In the genomic region with DNA sequence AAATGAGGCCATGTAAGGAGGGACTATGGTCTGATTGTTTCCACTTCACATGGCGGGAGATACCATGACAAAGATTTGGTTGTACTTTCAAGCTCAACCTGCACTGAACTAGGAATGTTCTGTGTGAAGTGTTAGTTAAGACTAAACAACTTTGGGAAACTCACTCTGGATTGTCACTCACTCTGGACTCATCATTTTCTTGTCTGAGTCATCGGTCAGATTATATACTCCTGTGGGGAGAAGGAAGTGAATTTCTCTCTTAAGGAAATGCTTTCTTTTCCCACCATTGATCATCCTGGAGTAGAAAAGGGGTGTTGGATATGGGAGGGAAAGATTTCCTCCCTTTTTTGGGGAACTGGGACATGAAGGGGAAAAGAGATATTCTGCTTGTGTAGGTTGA, we compare ENCODE assay signal across 22 cellular contexts. TPM values are rescaled to one million over a fixed set of nuclear protein-coding genes. Genes with fewer than 3 reads are reported as not detected.
A peak's percentile ranks its signal among the peaks of the same experiment; 100 is the strongest.
DNase-seq lines count a peak whose midpoint lies in the region; ATAC-seq and TF ChIP-seq lines count a peak whose summit lies in the region.
"Had no signal": no experiment of that assay in that cellular context is flagged by ENCODE, and none has a peak within 500 bp of the region (broad histone marks: within the 10 kb centered on the region; RNA-seq: fewer than 3 reads in every experiment).

No MANE protein-coding gene starts in this region.

- H3K4me1 ChIP-seq in foreskin keratinocyte, result peaks cover 4% of the 10 kb centered on the region

- no peaks in the 10 kb centered on the region for H3K27me3 ChIP-seq in foreskin keratinocyte

- TF ChIP-seq CTCF in foreskin keratinocyte (conservative IDR thresholded peaks at IDR 0.05), result no peak

- H3K27ac ChIP-seq in foreskin keratinocyte, result no peak overlapping the region
- H3K27ac ChIP-seq: A549, SK-N-MC had no signal

- peak; percentile 19 for DNase-seq in EH (ENCODE audit: low read depth)
- peak; percentile 50 for DNase-seq in HT1080 (ENCODE audit: low read depth)
- peak; percentile 24 for DNase-seq in RPMI7951 (ENCODE audit: low read depth)
- DNase-seq in foreskin keratinocyte, result no peak
- no peak for DNase-seq in SK-N-DZ (ENCODE audit: low spot score)
- no peak for DNase-seq in stimulated activated CD4-positive, alpha-beta T cell treated with anti-CD3 and anti-CD28 coated beads, Interleukin-4, amount 100 ng/mL, for 24 hours
- DNase-seq: DMS79, Kasumi-1, MM.1S, NCI-H1105 treated with DMSO at 0.1 percent for 48 hours, NCI-H2081 treated with DMSO at 0.1 percent for 48 hours, NCI-H2171 treated with DMSO at 0.1 percent for 48 hours, NCI-H524 treated with DMSO at 0.1 percent for 48 hours, NCI-H82, OCI-M1, RPMI8226, SHP77 had no signal

- peak; percentile 57 for ATAC-seq in foreskin keratinocyte
- no peak for ATAC-seq in HG02642 (IDR thresholded peaks at IDR 0.05; ENCODE audit: poor library complexity, unreplicated experiment)
- ATAC-seq in GM19023 (IDR thresholded peaks at IDR 0.05; ENCODE audit: unreplicated experiment), result no peak
- ATAC-seq: A549, GM23338 had no signal

RNA-seq across cellular contexts. Expression of a gene that starts 26.9 kb away (rescaled TPM):
- total RNA-seq in HT1080 (2014; rRNA removed; shearing (Covaris generic)), result 29.8 and 34.1 TPM in 2 replicates
- polyA plus RNA-seq in HT1080 (2015; cell fraction: cytosol; rRNA removed), result 31.9 and 33.4 TPM in 2 replicates
- 57.0 and 59.5 TPM in 2 replicates for polyA plus RNA-seq in HT1080 (2015; cell fraction: nucleus; rRNA removed)
- 108 and 121 TPM in 2 replicates for total RNA-seq in RPMI7951 (2014; rRNA removed; shearing (Covaris generic))
- 29.7 and 41.1 TPM in 2 replicates for total RNA-seq in foreskin keratinocyte
- polyA plus RNA-seq in foreskin keratinocyte, result 17.0 and 20.8 TPM in 2 replicates
- 27.7 and 29.9 TPM in 2 replicates for polyA plus RNA-seq in SK-N-DZ (2014; cell fraction: cytosol; rRNA removed)
- 29.5 and 36.5 TPM in 2 replicates for polyA plus RNA-seq in SK-N-DZ (2014; cell fraction: nucleus; rRNA removed)

RNA-seq across cellular contexts. Expression of a gene that starts 54.0 kb away (rescaled TPM):
- 3.8 and 4.0 TPM in 2 replicates for total RNA-seq in HT1080 (2014; rRNA removed; shearing (Covaris generic))
- 6.6 and 7.6 TPM in 2 replicates for polyA plus RNA-seq in HT1080 (2015; cell fraction: cytosol; rRNA removed)
- polyA plus RNA-seq in HT1080 (2015; cell fraction: nucleus; rRNA removed), result 11.4 TPM in 2 replicates
- 2.8 and 3.2 TPM in 2 replicates for total RNA-seq in RPMI7951 (2014; rRNA removed; shearing (Covaris generic))
- total RNA-seq in foreskin keratinocyte, result 0.60 and 0.99 TPM in 2 replicates
- 0.49 and 0.56 TPM in 2 replicates for polyA plus RNA-seq in foreskin keratinocyte
- 0.03 TPM in 1 of 2 replicates, not detected in the other for polyA plus RNA-seq in SK-N-DZ (2014; cell fraction: cytosol; rRNA removed)
- polyA plus RNA-seq in SK-N-DZ (2014; cell fraction: nucleus; rRNA removed), result not detected in 2 replicates

Comparison
In these comparisons a context has a peak if more than half of its experiments do, and no peak if none do; other contexts are left out.
1. DNase-seq: peak in EH (single experiment), HT1080 (single experiment) and RPMI7951 (single experiment); none in foreskin keratinocyte (0 of 2), SK-N-DZ (single experiment) and stimulated activated CD4-positive, alpha-beta T cell treated with anti-CD3 and anti-CD28 coated beads, Interleukin-4, amount 100 ng/mL, for 24 hours (single experiment).